34 cellular contexts compared by ENCODE assay signal in the genomic region with DNA sequence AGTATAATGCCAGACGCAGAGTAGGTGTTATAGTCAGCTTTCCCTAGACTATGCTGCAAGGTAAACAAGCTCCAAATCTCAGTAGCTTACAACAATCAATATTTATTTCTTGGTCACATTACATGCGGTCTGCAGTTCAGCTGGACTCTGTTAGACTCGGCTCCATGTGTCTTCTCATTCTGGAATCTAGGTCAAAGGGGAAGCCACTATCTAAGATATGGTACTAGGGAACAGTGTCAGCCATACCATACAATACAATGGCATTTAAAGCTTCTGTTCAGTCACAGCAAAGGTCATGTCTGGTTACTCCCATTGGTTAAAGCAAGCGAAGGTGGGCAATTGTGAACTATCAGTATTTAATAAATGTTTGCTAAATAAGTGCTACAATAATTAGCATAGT.
"Had no signal": no experiment of that assay in that cellular context is flagged by ENCODE, and none has a peak within 500 bp of the region (broad histone marks: within the 10 kb centered on the region; RNA-seq: fewer than 3 reads in every experiment).

No MANE protein-coding gene starts in this region.

- H3K4me3 Mint-ChIP-seq: activated B cell treated with CpG ODN at 0.5 μM for 24 hours; activated CD8-positive, alpha-beta T cell treated with anti-CD3 and anti-CD28 coated beads for 36 hours; activated naive CD8-positive, alpha-beta T cell; activated T-cell treated with anti-CD3 and anti-CD28 coated beads, Interleukin-2, amount 50 U/mL, for 4 hours; activated T-helper 17 cell treated with anti-CD3 and anti-CD28 coated beads, Interleukin-2, amount 50 U/mL, for 72 hours; T-helper 17 cell; T-helper 2 cell treated with Interferon-gamma antibody and Interleukin-4, amounts not matched to agents 5 μg/mL and 100 μg/mL, for 36 hours had no signal

- H3K27me3 Mint-ChIP-seq: activated CD8-positive, alpha-beta T cell treated with anti-CD3 and anti-CD28 coated beads for 36 hours; activated naive CD8-positive, alpha-beta T cell had no signal

- H3K27ac Mint-ChIP-seq: activated B cell treated with CpG ODN at 0.5 μM for 24 hours; activated CD8-positive, alpha-beta T cell treated with anti-CD3 and anti-CD28 coated beads for 36 hours; activated naive CD8-positive, alpha-beta T cell; activated T-helper 17 cell treated with anti-CD3 and anti-CD28 coated beads, Interleukin-2, amount 50 U/mL, for 72 hours; T-helper 17 cell; T-helper 2 cell treated with Interferon-gamma antibody and Interleukin-4, amounts not matched to agents 5 μg/mL and 100 μg/mL, for 36 hours had no signal

- H3K9me3 ChIP-seq: colonic mucosa, esophagus squamous epithelium, gastroesophageal sphincter had no signal

- DNase-seq: activated B cell treated with CpG ODN at 0.5 μM for 24 hours; activated CD4-positive, alpha-beta T cell treated with anti-CD3 and anti-CD28 coated beads for 48 hours; activated CD4-positive, alpha-beta T cell treated with anti-CD3 and anti-CD28 coated beads, Interleukin-2, amount 50 U/mL, for 1 hour; activated CD4-positive, alpha-beta T cell treated with anti-CD3 and anti-CD28 coated beads, Interleukin-2, amount 50 U/mL, for 48 hours; activated CD8-positive, alpha-beta memory T cell treated with anti-CD3 and anti-CD28 coated beads for 24 hours; activated CD8-positive, alpha-beta T cell treated with anti-CD3 and anti-CD28 coated beads for 36 hours; activated effector memory CD4-positive, alpha-beta T cell treated with Interleukin-2 at 50 U/mL for 16 hours; activated gamma-delta T cell treated with Interleukin-2 at 50 U/mL for 16 hours; activated naive CD4-positive, alpha-beta T cell treated with anti-CD3 and anti-CD28 coated beads, Interleukin-2, amount 50 U/mL, for 16 hours; activated naive CD4-positive, alpha-beta T cell treated with Interleukin-2 at 50 U/mL for 16 hours; activated T-cell treated with anti-CD3 and anti-CD28 coated beads, Interleukin-2, amount 50 U/mL, for 4 hours; amniotic stem cell; anterior cingulate cortex; brain microvascular endothelial cell; central memory CD4-positive, alpha-beta T cell; cerebellar nuclear complex; colonic mucosa; effector CD8-positive, alpha-beta T cell; esophagus squamous epithelium; foreskin melanocyte; T-helper 1 cell; T-helper 17 cell; T1000; WERI-Rb-1 had no signal

- H3K9me3 Mint-ChIP-seq: activated B cell treated with CpG ODN at 0.5 μM for 24 hours; activated CD8-positive, alpha-beta T cell treated with anti-CD3 and anti-CD28 coated beads for 36 hours; activated T-cell treated with anti-CD3 and anti-CD28 coated beads, Interleukin-2, amount 50 U/mL, for 4 hours; activated T-helper 17 cell treated with anti-CD3 and anti-CD28 coated beads, Interleukin-2, amount 50 U/mL, for 72 hours; T-helper 2 cell treated with Interferon-gamma antibody and Interleukin-4, amounts not matched to agents 5 μg/mL and 100 μg/mL, for 36 hours had no signal

- H3K36me3 Mint-ChIP-seq: activated naive CD8-positive, alpha-beta T cell had no signal

- FAIRE-seq: astrocyte, bronchial epithelial cell, endometrium, endothelial cell of umbilical vein had no signal

- ATAC-seq: activated CD4-positive, CD25-positive, alpha-beta regulatory T cell treated with anti-CD3 and anti-CD28 coated beads, Interleukin-2, amount 50 U/mL, for 24 hours; activated CD8-positive, alpha-beta T cell treated with anti-CD3 and anti-CD28 coated beads for 36 hours; activated T-cell treated with anti-CD3 and anti-CD28 coated beads, Interleukin-2, amount 50 U/mL, for 4 hours; activated T-helper 17 cell treated with anti-CD3 and anti-CD28 coated beads, Interleukin-2, amount 50 U/mL, for 72 hours; gastroesophageal sphincter; T-helper 17 cell had no signal

- H3K4me1 ChIP-seq: colonic mucosa, esophagus squamous epithelium, gastroesophageal sphincter had no signal

- H3K27ac ChIP-seq: brain microvascular endothelial cell, colonic mucosa, epithelial cell of prostate, esophagus squamous epithelium, gastroesophageal sphincter, WERI-Rb-1 had no signal

- H3K4me3 ChIP-seq: colonic mucosa, esophagus squamous epithelium, gastroesophageal sphincter had no signal

- H3K27me3 ChIP-seq: brain microvascular endothelial cell, colonic mucosa, esophagus squamous epithelium, gastroesophageal sphincter had no signal

- H3K4me1 Mint-ChIP-seq: activated B cell treated with CpG ODN at 0.5 μM for 24 hours; activated T-helper 17 cell treated with anti-CD3 and anti-CD28 coated beads, Interleukin-2, amount 50 U/mL, for 72 hours; T-helper 17 cell had no signal

- H3K36me3 ChIP-seq: brain microvascular endothelial cell, colonic mucosa, esophagus squamous epithelium, gastroesophageal sphincter, WERI-Rb-1 had no signal
